15 cellular contexts compared by ENCODE assay signal in the genomic region with DNA sequence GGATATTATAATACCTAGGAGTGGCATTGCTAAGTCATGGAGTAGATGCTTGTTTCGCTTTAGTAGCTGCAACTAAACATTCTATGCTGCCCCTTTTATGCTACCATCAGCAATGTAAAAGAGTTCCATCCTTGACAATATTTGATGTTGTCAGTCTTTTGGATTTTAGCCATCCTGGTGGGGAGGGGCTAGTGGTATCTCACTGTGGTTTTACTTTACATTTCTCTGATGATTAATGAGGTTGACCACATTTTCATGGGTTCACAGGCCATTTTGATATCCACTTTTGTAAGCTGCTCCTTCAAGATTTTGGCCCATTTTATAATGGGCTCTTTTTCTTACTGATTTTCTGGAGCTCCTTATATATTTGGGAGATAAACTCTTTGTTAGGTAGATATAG. TPM values are rescaled to one million over a fixed set of nuclear protein-coding genes. Genes with fewer than 3 reads are reported as not detected.
DNase-seq lines count a peak whose midpoint lies in the region; ATAC-seq and TF ChIP-seq lines count a peak whose summit lies in the region.
"Had no signal": no experiment of that assay in that cellular context is flagged by ENCODE, and none has a peak within 500 bp of the region (broad histone marks: within the 10 kb centered on the region; RNA-seq: fewer than 3 reads in every experiment).

No MANE protein-coding gene starts in this region.

- H2AFZ ChIP-seq in GM23338, result no peak overlapping the region

- H3K79me2 ChIP-seq in GM23338 (replicated peaks; ENCODE audit: insufficient read depth), result no peaks in the 10 kb centered on the region

- H3K4me3 ChIP-seq in GM23338, result no peak overlapping the region
- H3K4me3 ChIP-seq: adrenal gland had no signal

- peaks cover 45% of the 10 kb centered on the region for H3K4me1 Mint-ChIP-seq in activated B cell treated with CpG ODN at 0.5 μM for 24 hours
- H3K4me1 Mint-ChIP-seq in natural killer cell, result peaks cover 21 to 25% of the 10 kb centered on the region in 2 donors
- H3K4me1 Mint-ChIP-seq in GM23338, result 0 out of 3 replicates have a peak, but pooled peaks cover 3% of the 10 kb centered on the region

- H3K9me3 Mint-ChIP-seq in activated B cell treated with CpG ODN at 0.5 μM for 24 hours (no peaks in the 10 kb centered on the region), natural killer cell (no peaks in the 10 kb centered on the region), GM23338 (no peaks in the 10 kb centered on the region; the same call in 2 of the 3 replicates)

- no peaks in the 10 kb centered on the region for H3K9me2 ChIP-seq in GM23338 (ENCODE audit: insufficient read depth)

- peak; percentile 15 to 18 for ATAC-seq in activated CD4-positive, CD25-positive, alpha-beta regulatory T cell treated with anti-CD3 and anti-CD28 coated beads, Interleukin-2, amount 50 U/mL, for 24 hours
- ATAC-seq in GM21723 (IDR thresholded peaks at IDR 0.05; ENCODE audit: unreplicated experiment) (peak; percentile 16), activated B cell treated with CpG ODN at 0.5 μM for 24 hours (ENCODE audit: low read depth) (peak; percentile 9), natural killer cell (peak in 1 of 3 donors; percentile 50), GM23338 (no peak), GM19463 (IDR thresholded peaks at IDR 0.05; ENCODE audit: unreplicated experiment) (no peak), GM18867 (IDR thresholded peaks at IDR 0.05; ENCODE audit: unreplicated experiment) (no peak)
- ATAC-seq: esophagus mucosa had no signal

- peak overlapping the region; percentile 82 for H3K27ac Mint-ChIP-seq in activated B cell treated with CpG ODN at 0.5 μM for 24 hours
- peak overlapping the region in 1 of 2 donors; percentile 12 for H3K27ac Mint-ChIP-seq in natural killer cell
- no peak overlapping the region for H3K27ac Mint-ChIP-seq in GM23338
- H3K27ac Mint-ChIP-seq: H9 had no signal

- DNase-seq in activated CD4-positive, CD25-positive, alpha-beta regulatory T cell (lab: John Stamatoyannopoulos, UW), result no peak
- DNase-seq in activated B cell treated with CpG ODN at 0.5 μM for 24 hours (no peak), natural killer cell (no peak), GM23338 (ENCODE audit: low spot score) (no peak)
- DNase-seq: H9, NCI-H1694, NCI-H524 had no signal

- H4K20me1 ChIP-seq in GM23338 (replicated peaks; ENCODE audit: insufficient read depth), result peaks cover 3% of the 10 kb centered on the region; the same call in 1 of the 2 replicates

- H3K27me3 Mint-ChIP-seq in activated B cell treated with CpG ODN at 0.5 μM for 24 hours (peaks cover 14% of the 10 kb centered on the region), natural killer cell (ENCODE audit: low read depth in 2 of 2) (peaks cover 29 to 70% of the 10 kb centered on the region in 2 donors), GM23338 (ENCODE audit: insufficient read depth, low read depth, poor library complexity) (peaks cover 10% of the 10 kb centered on the region)

- POLR2A ChIA-PET in activated B cell treated with CpG ODN at 0.5 μM for 24 hours (lab: Charles Lee), result interaction anchor here (0.6 to 1.7 kb wide), 13 partner anchors 11 to 410 kb away, joined by 3 to 19 read pairs (median 4); a partner anchor contains a TSS

- CTCF ChIA-PET in activated B cell treated with CpG ODN at 0.5 μM for 24 hours (lab: Charles Lee), result interaction anchor here (1.0 to 1.7 kb wide), 3 partner anchors 15 to 71 kb away, joined by 3 to 8 read pairs (median 4); no protein-coding TSS in a partner anchor

- no peak overlapping the region for H3K4me2 ChIP-seq in GM23338

- no peak overlapping the region for H3K27ac ChIP-seq in GM23338 (ENCODE audit: low read depth)

- H3K36me3 ChIP-seq in GM23338 (ENCODE audit: insufficient read depth), result no peaks in the 10 kb centered on the region
- H3K36me3 ChIP-seq: adrenal gland had no signal

- intact Hi-C loops in activated B cell treated with CpG ODN at 0.5 μM for 24 hours (cut with micrococcal nuclease), result loop anchor here (1.0 kb wide), 2 partner anchors 44 to 69 kb away; a partner anchor contains a TSS
- intact Hi-C loops in natural killer cell (cut with micrococcal nuclease), result no loop called here

- H3K36me3 Mint-ChIP-seq in activated B cell treated with CpG ODN at 0.5 μM for 24 hours (ENCODE audit: low read depth) (no peaks in the 10 kb centered on the region), natural killer cell (no peaks in the 10 kb centered on the region), GM23338 (ENCODE audit: low read depth) (no peaks in the 10 kb centered on the region)

- H3F3A ChIP-seq in GM23338 (replicated peaks; ENCODE audit: low read depth), result no peaks in the 10 kb centered on the region

- no peaks in the 10 kb centered on the region for H3K27me3 ChIP-seq in GM23338 (ENCODE audit: insufficient read depth)
- H3K27me3 ChIP-seq: adrenal gland had no signal

- H3K4me3 Mint-ChIP-seq in activated B cell treated with CpG ODN at 0.5 μM for 24 hours (peak overlapping the region; percentile 62), natural killer cell (peak overlapping the region; percentile 62), GM23338 (no peak overlapping the region)
- H3K4me3 Mint-ChIP-seq: H9 had no signal

- TF ChIP-seq CTCF in activated B cell treated with CpG ODN at 0.5 μM for 24 hours (IDR thresholded peaks at IDR 0.05) (no peak), natural killer cell (IDR thresholded peaks at IDR 0.05) (no peak), GM23338 (conservative IDR thresholded peaks at IDR 0.05; ENCODE audit: low read depth in 2 of 2) (no peak)

- no peaks in the 10 kb centered on the region for H3K4me1 ChIP-seq in GM23338 (ENCODE audit: insufficient read depth)
- H3K4me1 ChIP-seq: adrenal gland had no signal

TF ChIP-seq in GM23338, 12 proteins besides CTCF, POLR2A, EP300 and RAD21:
- TF ChIP-seq CREB1 (CRISPR knock-in tag; IDR thresholded peaks at IDR 0.05; ENCODE audit: low read depth), result no peak
- no peak for TF ChIP-seq JUNB (IDR thresholded peaks at IDR 0.05; ENCODE audit: unreplicated experiment)

RNA-seq across cellular contexts. Expression of a gene that starts 16.4 kb away (rescaled TPM):
- total RNA-seq in activated B cell treated with CpG ODN at 0.5 μM for 24 hours (not detected in 2 replicates), natural killer cell (10 to 100 TPM in 1 of 3 donors, 1 to 10 TPM in 1, under 1 TPM in 1; 0.66 to 48.1 (median 4.3) TPM)
- not detected in 2 replicates for total RNA-seq in GM23338 (2014; rRNA removed; shearing (Covaris generic))
- 0.21 TPM in 1 of 2 replicates, not detected in the other for polyA plus RNA-seq in GM23338 (2016; fragmentation: Nextera tagmentation; extraction: Ambion mirVana)
- total RNA-seq: A172, H9 had no signal

RNA-seq across cellular contexts. Expression of a gene that starts 41.2 kb away (rescaled TPM):
- 8.0 TPM in 2 replicates for total RNA-seq in activated B cell treated with CpG ODN at 0.5 μM for 24 hours
- total RNA-seq in natural killer cell, result 1 to 10 TPM; 1.7 to 2.3 (median 2.2) TPM
- total RNA-seq in GM23338 (2014; rRNA removed; shearing (Covaris generic)), result 5.9 and 7.0 TPM in 2 replicates
- 9.2 and 11.8 TPM in 2 replicates for polyA plus RNA-seq in GM23338 (2016; fragmentation: Nextera tagmentation; extraction: Ambion mirVana)
- polyA plus RNA-seq: naive thymus-derived CD4-positive, alpha-beta T cell had no signal

Comparison
In these comparisons a context has a peak if more than half of its experiments do, and no peak if none do; other contexts are left out.
1. ATAC-seq: peak in activated CD4-positive, CD25-positive, alpha-beta regulatory T cell treated with anti-CD3 and anti-CD28 coated beads, Interleukin-2, amount 50 U/mL, for 24 hours (2 of 2), GM21723 (single experiment) and activated B cell treated with CpG ODN at 0.5 μM for 24 hours (single experiment); none in GM23338 (single experiment), GM19463 (single experiment) and GM18867 (single experiment).